10 cellular contexts compared by ENCODE assay signal in the genomic region with DNA sequence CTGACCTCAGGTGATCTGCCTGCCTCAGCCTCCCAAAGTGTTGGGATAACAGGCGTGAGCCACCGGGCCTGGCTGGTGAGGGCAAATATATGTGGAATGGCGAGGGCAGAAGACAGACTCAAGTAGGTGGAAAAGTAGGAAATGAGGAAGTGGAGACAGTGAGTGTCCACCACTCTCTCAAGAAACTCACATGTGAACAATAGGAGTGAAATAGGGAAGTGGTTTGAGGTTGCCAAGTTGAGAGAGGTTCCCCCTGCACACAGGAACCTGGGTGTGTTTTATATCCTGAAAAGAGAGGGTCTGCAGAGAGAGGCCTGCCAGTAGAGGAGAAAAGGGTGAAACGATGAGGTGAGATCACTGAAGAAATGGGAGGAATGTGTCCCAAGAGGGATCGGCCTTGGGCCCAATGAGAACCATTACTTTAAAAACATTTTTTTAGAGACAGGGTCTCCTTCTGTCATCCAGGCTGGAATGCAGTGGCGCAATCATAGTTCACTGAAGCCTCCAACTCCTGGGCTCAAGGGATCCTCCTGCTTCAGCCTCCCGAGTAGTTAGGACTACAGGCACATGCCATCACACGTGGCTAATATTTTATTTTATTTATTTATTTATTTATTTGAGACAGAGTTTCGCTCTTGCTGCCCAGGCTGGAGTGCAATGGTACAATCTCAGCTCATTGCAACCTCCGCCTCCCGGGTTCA. TPM values are rescaled to one million over a fixed set of nuclear protein-coding genes. Genes with fewer than 3 reads are reported as not detected.
DNase-seq lines count a peak whose midpoint lies in the region; ATAC-seq, FAIRE-seq and TF ChIP-seq lines count a peak whose summit lies in the region.
"Had no signal": no experiment of that assay in that cellular context is flagged by ENCODE, and none has a peak within 500 bp of the region (broad histone marks: within the 10 kb centered on the region; RNA-seq: fewer than 3 reads in every experiment).

No MANE protein-coding gene starts in this region.

- H3K9me3 Mint-ChIP-seq in activated CD4-positive, alpha-beta T cell treated with anti-CD3 and anti-CD28 coated beads for 36 hours (ENCODE audit: low read depth): no peaks in the 10 kb centered on the region
- H3K9me3 Mint-ChIP-seq in activated B cell treated with CpG ODN at 0.5 μM for 24 hours (no peaks in the 10 kb centered on the region), chondrocyte (ENCODE audit: low read depth) (no peaks in the 10 kb centered on the region)

- CTCF ChIA-PET in activated CD4-positive, alpha-beta T cell treated with anti-CD3 and anti-CD28 coated beads for 36 hours (lab: Charles Lee): interaction anchor here (0.6 kb wide), 1 partner anchor 267 kb away, joined by 3 read pairs; the partner anchor contains the start of gene SEZ6L2
- CTCF ChIA-PET in activated B cell treated with CpG ODN at 0.5 μM for 24 hours (lab: Charles Lee): interaction anchor here (0.9 kb wide), 1 partner anchor 74 kb away, joined by 3 read pairs; no protein-coding TSS in a partner anchor

- H3K27me3 ChIP-seq in HL-60 (ENCODE audit: insufficient read depth, poor library complexity, severe bottlenecking): no peaks in the 10 kb centered on the region

- no peaks in the 10 kb centered on the region for H3K4me1 ChIP-seq in kidney (ENCODE audit: control insufficient read depth in 1 of 2, insufficient read depth in 1 of 2, low read depth in 1 of 2, low read length in 2 of 2)

- no peak overlapping the region for H3K9ac ChIP-seq in kidney (ENCODE audit: low read length in 2 of 2)

- no peak overlapping the region for H3K4me3 ChIP-seq in HL-60 (replicated peaks; ENCODE audit: insufficient read depth, low read length)
- H3K4me3 ChIP-seq in kidney (ENCODE audit: low read length in 2 of 2): no peak overlapping the region

- no peak for TF ChIP-seq CTCF in HL-60 (IDR thresholded peaks at IDR 0.05; ENCODE audit: insufficient read depth, low read length)
- no peak for TF ChIP-seq CTCF in activated B cell treated with CpG ODN at 0.5 μM for 24 hours (IDR thresholded peaks at IDR 0.05)
- TF ChIP-seq CTCF in chondrocyte (IDR thresholded peaks at IDR 0.05): no peak
- TF ChIP-seq CTCF in kidney (IDR thresholded peaks at IDR 0.05; ENCODE audit: borderline replicate concordance, extremely low read depth, insufficient read depth): no peak

- DNase-seq in activated CD4-positive, alpha-beta T cell treated with anti-CD3 and anti-CD28 coated beads for 36 hours: no peak
- no peak for DNase-seq in activated CD4-positive, alpha-beta T cell treated with anti-CD3 and anti-CD28 coated beads, Interleukin-2, amount 50 U/mL, for 4 hours
- peak; percentile 82 to 93 for DNase-seq in HL-60 (ENCODE audit: low read depth in 1 of 2, low spot score in 1 of 2)
- no peak for DNase-seq in activated B cell treated with CpG ODN at 0.5 μM for 24 hours
- DNase-seq in sciatic nerve (ENCODE audit: low spot score): no peak
- no peak for DNase-seq in H4 (ENCODE audit: low spot score)
- DNase-seq in chondrocyte (ENCODE audit: low spot score): no peak
- no peak for DNase-seq in kidney
- DNase-seq: retina had no signal

- POLR2A ChIA-PET in activated CD4-positive, alpha-beta T cell treated with anti-CD3 and anti-CD28 coated beads for 36 hours (lab: Charles Lee): no interaction called here
- POLR2A ChIA-PET in activated B cell treated with CpG ODN at 0.5 μM for 24 hours (lab: Charles Lee): interaction anchor here (1.1 kb wide), 1 partner anchor 17 kb away, joined by 5 read pairs; the partner anchor contains the start of gene CORO1A

- H3K27me3 Mint-ChIP-seq in activated CD4-positive, alpha-beta T cell treated with anti-CD3 and anti-CD28 coated beads for 36 hours: no peaks in the 10 kb centered on the region
- H3K27me3 Mint-ChIP-seq in activated B cell treated with CpG ODN at 0.5 μM for 24 hours: no peaks in the 10 kb centered on the region
- H3K27me3 Mint-ChIP-seq in chondrocyte (ENCODE audit: low read depth): no peaks in the 10 kb centered on the region

- H3K36me3 Mint-ChIP-seq in activated CD4-positive, alpha-beta T cell treated with anti-CD3 and anti-CD28 coated beads for 36 hours (ENCODE audit: low read depth): no peaks in the 10 kb centered on the region
- no peaks in the 10 kb centered on the region for H3K36me3 Mint-ChIP-seq in activated B cell treated with CpG ODN at 0.5 μM for 24 hours (ENCODE audit: low read depth)
- H3K36me3 Mint-ChIP-seq in chondrocyte (ENCODE audit: low read depth): no peaks in the 10 kb centered on the region

- H3K4me3 Mint-ChIP-seq in activated CD4-positive, alpha-beta T cell treated with anti-CD3 and anti-CD28 coated beads for 36 hours: no peak overlapping the region
- H3K4me3 Mint-ChIP-seq in activated B cell treated with CpG ODN at 0.5 μM for 24 hours (peak overlapping the region; percentile 7), chondrocyte (ENCODE audit: unreplicated experiment) (no peak overlapping the region)

- intact Hi-C loops in activated CD4-positive, alpha-beta T cell treated with anti-CD3 and anti-CD28 coated beads for 36 hours (cut with DNase I, micrococcal nuclease): no loop called here
- intact Hi-C loops in activated B cell treated with CpG ODN at 0.5 μM for 24 hours (cut with micrococcal nuclease) (loop anchor here (5.0 kb wide), 1 partner anchor 44 kb away; the partner anchor contains the start of gene MAPK3), sciatic nerve (cut with DNase I) (no loop called here), kidney (cut with DNase I) (no loop called here)

- peaks cover 19% of the 10 kb centered on the region for H3K4me1 Mint-ChIP-seq in activated CD4-positive, alpha-beta T cell treated with anti-CD3 and anti-CD28 coated beads for 36 hours
- H3K4me1 Mint-ChIP-seq in activated B cell treated with CpG ODN at 0.5 μM for 24 hours: peaks cover 26% of the 10 kb centered on the region
- H3K4me1 Mint-ChIP-seq in chondrocyte (ENCODE audit: low read depth): no peaks in the 10 kb centered on the region

- no peaks in the 10 kb centered on the region for H3K36me3 ChIP-seq in kidney (ENCODE audit: control insufficient read depth in 1 of 2, insufficient read depth in 2 of 2, low read length in 2 of 2)

- no peaks in the 10 kb centered on the region for H3K9me3 ChIP-seq in kidney (ENCODE audit: control insufficient read depth in 1 of 2, low read length in 2 of 2)

- no peak for FAIRE-seq in kidney (lab: Jason Lieb, UNC)

- H3K27ac Mint-ChIP-seq in activated CD4-positive, alpha-beta T cell treated with anti-CD3 and anti-CD28 coated beads for 36 hours: no peak overlapping the region
- H3K27ac Mint-ChIP-seq in activated B cell treated with CpG ODN at 0.5 μM for 24 hours (peak overlapping the region; percentile 70), chondrocyte (ENCODE audit: unreplicated experiment) (no peak overlapping the region)

- peak overlapping the region; percentile 70 for H3K27ac ChIP-seq in HL-60 (replicated peaks)
- H3K27ac ChIP-seq in kidney (ENCODE audit: low read depth in 2 of 2, low read length in 2 of 2): no peak overlapping the region
- H3K27ac ChIP-seq: 22Rv1 had no signal

- peak; percentile 39 for ATAC-seq in activated CD4-positive, alpha-beta T cell treated with anti-CD3 and anti-CD28 coated beads for 36 hours
- ATAC-seq in activated B cell treated with CpG ODN at 0.5 μM for 24 hours (ENCODE audit: low read depth) (peak; percentile 97), sciatic nerve (peak; percentile 63)

RNA-seq across cellular contexts. Expression of gene CORO1A, which starts 17.1 kb away (rescaled TPM):
- 1,000 to 10,000 TPM in 1 of 2 experiments, 100 to 1,000 TPM in 1; 997 to 1,175 TPM for total RNA-seq in activated CD4-positive, alpha-beta T cell treated with anti-CD3 and anti-CD28 coated beads for 36 hours
- total RNA-seq in activated B cell treated with CpG ODN at 0.5 μM for 24 hours (1,030 and 1,060 TPM in 2 replicates), sciatic nerve (41.2 TPM), chondrocyte (2.2 to 3.0 TPM (median 2.9 TPM) in 3 replicates), kidney (69.3 TPM)
- total RNA-seq in H4 (2014; rRNA removed; shearing (Covaris generic)): 7.3 and 7.9 TPM in 2 replicates
- 8.0 TPM for polyA plus RNA-seq in kidney (ENCODE audit: insufficient read depth, low read depth, low replicate concordance)

RNA-seq across cellular contexts. Expression of gene BOLA2B, which starts 27.1 kb away (rescaled TPM):
- 100 to 1,000 TPM; 188 to 190 TPM for total RNA-seq in activated CD4-positive, alpha-beta T cell treated with anti-CD3 and anti-CD28 coated beads for 36 hours
- total RNA-seq in activated B cell treated with CpG ODN at 0.5 μM for 24 hours (145 and 174 TPM in 2 replicates), sciatic nerve (26.9 TPM), chondrocyte (86.5 to 101 TPM (median 97.5 TPM) in 3 replicates), kidney (77.6 TPM)
- total RNA-seq in H4 (2014; rRNA removed; shearing (Covaris generic)): 177 and 278 TPM in 2 replicates
- 177 TPM for polyA plus RNA-seq in kidney (ENCODE audit: insufficient read depth, low read depth, low replicate concordance)

RNA-seq across cellular contexts. Expression of gene SLX1A, which starts 27.3 kb away (rescaled TPM):
- total RNA-seq in activated CD4-positive, alpha-beta T cell treated with anti-CD3 and anti-CD28 coated beads for 36 hours: 10 to 100 TPM; 24.4 to 99.3 TPM
- total RNA-seq in activated B cell treated with CpG ODN at 0.5 μM for 24 hours (54.2 and 77.0 TPM in 2 replicates), sciatic nerve (18.5 TPM), chondrocyte (16.1 to 44.4 TPM (median 36.9 TPM) in 3 replicates), kidney (51.3 TPM)
- 24.7 and 61.0 TPM in 2 replicates for total RNA-seq in H4 (2014; rRNA removed; shearing (Covaris generic))
- 35.4 TPM for polyA plus RNA-seq in kidney (ENCODE audit: insufficient read depth, low read depth, low replicate concordance)

RNA-seq across cellular contexts. Expression of gene SULT1A3, which starts 32.7 kb away (rescaled TPM):
- total RNA-seq in activated CD4-positive, alpha-beta T cell treated with anti-CD3 and anti-CD28 coated beads for 36 hours: 10 to 100 TPM; 17.4 to 18.9 TPM
- total RNA-seq in activated B cell treated with CpG ODN at 0.5 μM for 24 hours (15.7 and 23.3 TPM in 2 replicates), sciatic nerve (21.0 TPM), chondrocyte (14.1 to 16.6 TPM (median 14.7 TPM) in 3 replicates), kidney (19.8 TPM)
- 2.3 and 4.0 TPM in 2 replicates for total RNA-seq in H4 (2014; rRNA removed; shearing (Covaris generic))
- 31.3 TPM for polyA plus RNA-seq in kidney (ENCODE audit: insufficient read depth, low read depth, low replicate concordance)

RNA-seq across cellular contexts. Expression of gene MAPK3, which starts 43.3 kb away (rescaled TPM):
- 10 to 100 TPM; 59.0 to 81.7 TPM for total RNA-seq in activated CD4-positive, alpha-beta T cell treated with anti-CD3 and anti-CD28 coated beads for 36 hours
- total RNA-seq in activated B cell treated with CpG ODN at 0.5 μM for 24 hours (37.2 and 45.6 TPM in 2 replicates), sciatic nerve (136 TPM), chondrocyte (40.9 to 42.0 TPM (median 41.9 TPM) in 3 replicates), kidney (77.7 TPM)
- total RNA-seq in H4 (2014; rRNA removed; shearing (Covaris generic)): 18.3 and 26.6 TPM in 2 replicates
- 90.0 TPM for polyA plus RNA-seq in kidney (ENCODE audit: insufficient read depth, low read depth, low replicate concordance)

Comparison
In these comparisons a context has a peak if more than half of its experiments do, and no peak if none do; other contexts are left out.
1. ATAC-seq: peak in every context shown above with its lines; median percentile 97 in activated B cell treated with CpG ODN at 0.5 μM for 24 hours; 63 in sciatic nerve; 39 in activated CD4-positive, alpha-beta T cell treated with anti-CD3 and anti-CD28 coated beads for 36 hours.
2. DNase-seq: peak in HL-60 (2 of 2); none in activated CD4-positive, alpha-beta T cell treated with anti-CD3 and anti-CD28 coated beads for 36 hours (single experiment), activated CD4-positive, alpha-beta T cell treated with anti-CD3 and anti-CD28 coated beads, Interleukin-2, amount 50 U/mL, for 4 hours (0 of 2), activated B cell treated with CpG ODN at 0.5 μM for 24 hours (single experiment), sciatic nerve (single experiment), H4 (single experiment), chondrocyte (single experiment) and kidney (single experiment).
3. RNA of gene CORO1A, which starts 17.1 kb away (total RNA-seq): 997 to 1,175 TPM in activated CD4-positive, alpha-beta T cell treated with anti-CD3 and anti-CD28 coated beads for 36 hours and 1,030 to 1,060 TPM in activated B cell treated with CpG ODN at 0.5 μM for 24 hours; 69.3 TPM in kidney (single experiment), 41.2 TPM in sciatic nerve (single experiment), 7.3 to 7.9 TPM in H4 and 2.2 to 3.0 TPM in chondrocyte; every median in the first group is over 10 times any median in the second.